In the genomic region with DNA sequence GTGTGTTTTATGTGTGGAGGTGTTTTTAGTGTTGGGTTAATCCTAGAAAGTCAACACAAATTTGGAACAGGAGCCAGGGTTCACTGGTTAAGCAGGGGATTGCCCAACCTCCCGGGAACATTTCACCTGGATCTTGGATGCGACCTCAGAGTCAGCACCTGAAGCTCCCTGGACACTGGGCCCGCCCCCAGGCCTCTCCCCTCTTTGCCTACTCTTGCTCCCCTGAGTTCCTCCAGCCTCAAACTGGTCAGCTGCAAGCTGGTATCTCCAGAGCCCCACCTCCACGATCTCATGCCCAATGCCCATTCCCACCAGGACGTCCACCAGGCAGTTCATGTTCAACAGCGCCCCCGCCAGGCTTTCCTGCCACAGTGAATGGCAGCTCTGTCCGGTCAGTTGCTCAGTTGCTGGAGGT, we compare ENCODE assay signal across 15 cellular contexts. TPM values are rescaled to one million over a fixed set of nuclear protein-coding genes. Genes with fewer than 3 reads are reported as not detected.
DNase-seq lines count a peak whose midpoint lies in the region; ATAC-seq and TF ChIP-seq lines count a peak whose summit lies in the region.
"Had no signal": no experiment of that assay in that cellular context is flagged by ENCODE, and none has a peak within 500 bp of the region (broad histone marks: within the 10 kb centered on the region; RNA-seq: fewer than 3 reads in every experiment).

No MANE protein-coding gene starts in this region.

- H3K4me1 ChIP-seq in SK-N-SH (ENCODE audit: control insufficient read depth in 1 of 2, insufficient read depth in 2 of 2, low read depth in 1 of 2, low read length in 1 of 2) (no peaks in the 10 kb centered on the region), PC-3 (ENCODE audit: insufficient read depth, low read length) (no peaks in the 10 kb centered on the region), thyroid gland (peaks cover 7 to 14% of the 10 kb centered on the region in 2 donors)
- H3K4me1 ChIP-seq: SJSA1 had no signal

- CTCF ChIA-PET in SK-N-SH (lab: Yijun Ruan, JAX) (interaction anchor here (0.9 to 9.6 kb wide), 5 partner anchors 10 to 38 kb away, joined by 3 to 47 read pairs (median 9); partner anchors contain the start of gene HSD17B14), PC-3 (lab: Charles Lee) (no interaction called here)

- no peak overlapping the region for H3K9ac ChIP-seq in SK-N-SH
- H3K9ac ChIP-seq in PC-3 (ENCODE audit: low read length) = no peak overlapping the region

- WGBS in SK-N-SH (ENCODE audit: low lambda C conversion rate) = 85% methylated on average over 8 of the region's 8 CpGs
- 75% methylated on average over 8 of the region's 8 CpGs for WGBS in thyroid gland, 2 donors

- DNase-seq in SK-N-SH = no peak
- DNase-seq in PC-3 = no peak
- DNase-seq in fibroblast of the aortic adventitia (ENCODE audit: low read depth) = no peak
- DNase-seq in thyroid gland = peak; percentile 68 to 71
- DNase-seq in NCI-H526 treated with DMSO at 0.1 percent for 48 hours (lab: John Stamatoyannopoulos, UW) = no peak
- DNase-seq in GM13976 (ENCODE audit: low spot score) = no peak
- DNase-seq: activated CD4-positive, CD25-positive, alpha-beta regulatory T cell; DMS153; midbrain; NCI-H1930 had no signal

- H3K79me2 ChIP-seq in SK-N-SH (ENCODE audit: insufficient read depth) = no peaks in the 10 kb centered on the region
- no peaks in the 10 kb centered on the region for H3K79me2 ChIP-seq in PC-3 (ENCODE audit: low read length)

- no peak for TF ChIP-seq EP300 in SK-N-SH (IDR thresholded peaks at IDR 0.05; ENCODE audit: borderline replicate concordance in 1 of 2, low read depth in 1 of 2, low read length in 1 of 2)

- H3K4me3 ChIP-seq in SK-N-SH (ENCODE audit: low read depth in 2 of 2, low read length in 1 of 2) (no peak overlapping the region), PC-3 (ENCODE audit: low read length) (no peak overlapping the region), fibroblast of the aortic adventitia (ENCODE audit: low read depth, low read length) (no peak overlapping the region), thyroid gland (replicated peaks in 1 of 3) (no peak overlapping the region)
- H3K4me3 ChIP-seq: ovary, SJSA1 had no signal

- no peaks in the 10 kb centered on the region for H3K9me2 ChIP-seq in SK-N-SH
- H3K9me2 ChIP-seq in PC-3 (replicated peaks; ENCODE audit: low read length) = no peaks in the 10 kb centered on the region

- no peaks in the 10 kb centered on the region for H3F3A ChIP-seq in SK-N-SH (replicated peaks; ENCODE audit: insufficient read depth)
- H3F3A ChIP-seq in PC-3 (ENCODE audit: low read length, unreplicated experiment) = no peaks in the 10 kb centered on the region

- no peak overlapping the region for H3K4me2 ChIP-seq in SK-N-SH
- no peak overlapping the region for H3K4me2 ChIP-seq in PC-3 (ENCODE audit: low read length)

- no peaks in the 10 kb centered on the region for H3K27me3 ChIP-seq in SK-N-SH (ENCODE audit: insufficient read depth)
- H3K27me3 ChIP-seq in PC-3 (ENCODE audit: low read length) = no peaks in the 10 kb centered on the region
- no peaks in the 10 kb centered on the region for H3K27me3 ChIP-seq in thyroid gland
- H3K27me3 ChIP-seq: ovary, SJSA1 had no signal

- H3K27ac ChIP-seq in SK-N-SH (ENCODE audit: low read depth in 2 of 2, low read length in 1 of 2) = no peak overlapping the region
- no peak overlapping the region for H3K27ac ChIP-seq in PC-3 (ENCODE audit: low read length)
- H3K27ac ChIP-seq in thyroid gland = peak overlapping the region in 2 of 3 donors; percentile 24 to 56
- H3K27ac ChIP-seq: ovary, SJSA1 had no signal

- H2AFZ ChIP-seq in SK-N-SH (ENCODE audit: low read depth) (no peak overlapping the region), PC-3 (ENCODE audit: low read length) (no peak overlapping the region)

- intact Hi-C loops in PC-3 (cut with micrococcal nuclease) = no loop called here
- intact Hi-C loops in thyroid gland (cut with DNase I) = no loop called here

- BruUV-seq in PC-3 (replicated peaks; lab: Mats Ljungman, UMichigan) = no TSS peak

- TF ChIP-seq CTCF in SK-N-SH (IDR thresholded peaks at IDR 0.05) (0 out of 2 replicates have a peak, but pooled peaks have one; percentile 24), PC-3 (conservative IDR thresholded peaks at IDR 0.05; ENCODE audit: low read depth, low read length) (peak; percentile 22; the same call in 1 of the 2 replicates), fibroblast of the aortic adventitia (IDR thresholded peaks at IDR 0.05; ENCODE audit: insufficient read depth, low read length) (peak; percentile 16), thyroid gland (IDR thresholded peaks at IDR 0.05) (peak in 4 of 6 experiments; percentile 5 to 41 (median 27)), GM13976 (IDR thresholded peaks at IDR 0.05; ENCODE audit: borderline replicate concordance, control extremely low read depth, extremely low read depth, insufficient read depth, missing control alignments) (no peak)

- H4K20me1 ChIP-seq in SK-N-SH (ENCODE audit: insufficient read depth) = no peaks in the 10 kb centered on the region
- H4K20me1 ChIP-seq in PC-3 (ENCODE audit: low read length) = no peaks in the 10 kb centered on the region

- H3K36me3 ChIP-seq in SK-N-SH (replicated peaks in 1 of 2; ENCODE audit: control insufficient read depth in 1 of 2, insufficient read depth in 2 of 2, low read length in 1 of 2) = no peaks in the 10 kb centered on the region
- H3K36me3 ChIP-seq in PC-3 (ENCODE audit: low read depth, low read length) = no peaks in the 10 kb centered on the region
- H3K36me3 ChIP-seq in thyroid gland = no peaks in the 10 kb centered on the region
- H3K36me3 ChIP-seq: ovary, SJSA1 had no signal

- TF ChIP-seq RAD21 in SK-N-SH (IDR thresholded peaks at IDR 0.05; ENCODE audit: low read length) = no peak

- ATAC-seq in SK-N-SH treated with all-trans-retinoic acid at 6 μM for 48 hours (no peak), PC-3 (no peak), HG03280 (IDR thresholded peaks at IDR 0.05; ENCODE audit: unreplicated experiment) (no peak)
- ATAC-seq: activated naive CD4-positive, alpha-beta T cell treated with anti-CD3 and anti-CD28 coated beads, Interleukin-2, amount 50 U/mL, for 72 hours had no signal

- POLR2A ChIA-PET in SK-N-SH (lab: Yijun Ruan, JAX) = interaction anchor here (0.6 kb wide), 1 partner anchor 200 kb away, joined by 5 read pairs; no protein-coding TSS in a partner anchor
- POLR2A ChIA-PET in PC-3 (lab: Charles Lee; ENCODE audit: unreplicated experiment) = interaction anchor here (0.5 kb wide), 1 partner anchor 53 kb away, joined by 4 read pairs; no protein-coding TSS in a partner anchor

- no peaks in the 10 kb centered on the region for H3K9me3 ChIP-seq in SK-N-SH
- H3K9me3 ChIP-seq in PC-3 (ENCODE audit: low read length) = no peaks in the 10 kb centered on the region
- no peaks in the 10 kb centered on the region for H3K9me3 ChIP-seq in thyroid gland
- H3K9me3 ChIP-seq: ovary had no signal

- in situ Hi-C loops in GM13976 (cut with MboI; ENCODE audit: low sequenced_read_pairs, unreplicated experiment) = no loop called here

- TF ChIP-seq POLR2A in thyroid gland (IDR thresholded peaks at IDR 0.05) = no peak

TF ChIP-seq in SK-N-SH, 30 proteins besides CTCF, POLR2A, EP300 and RAD21 (continues in another document):
- TF ChIP-seq, protein P1, sequence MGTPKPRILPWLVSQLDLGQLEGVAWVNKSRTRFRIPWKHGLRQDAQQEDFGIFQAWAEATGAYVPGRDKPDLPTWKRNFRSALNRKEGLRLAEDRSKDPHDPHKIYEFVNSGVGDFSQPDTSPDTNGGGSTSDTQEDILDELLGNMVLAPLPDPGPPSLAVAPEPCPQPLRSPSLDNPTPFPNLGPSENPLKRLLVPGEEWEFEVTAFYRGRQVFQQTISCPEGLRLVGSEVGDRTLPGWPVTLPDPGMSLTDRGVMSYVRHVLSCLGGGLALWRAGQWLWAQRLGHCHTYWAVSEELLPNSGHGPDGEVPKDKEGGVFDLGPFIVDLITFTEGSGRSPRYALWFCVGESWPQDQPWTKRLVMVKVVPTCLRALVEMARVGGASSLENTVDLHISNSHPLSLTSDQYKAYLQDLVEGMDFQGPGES (IDR thresholded peaks at IDR 0.05; ENCODE audit: low read depth, low read length) = no peak
- no peak for TF ChIP-seq RCOR1 (IDR thresholded peaks at IDR 0.05; ENCODE audit: low read length)

TF ChIP-seq in SK-N-SH treated with all-trans-retinoic acid at 6 μM for 48 hours, 23 proteins besides CTCF, POLR2A, EP300 and RAD21 (continues in another document):
- no peak for TF ChIP-seq TOX (CRISPR knock-in tag; IDR thresholded peaks at IDR 0.05; ENCODE audit: borderline replicate concordance)
- TF ChIP-seq ZNF565 (CRISPR knock-in tag; conservative IDR thresholded peaks at IDR 0.05; ENCODE audit: low read depth) = no peak
- TF ChIP-seq ARNTL (CRISPR knock-in tag; IDR thresholded peaks at IDR 0.05; ENCODE audit: borderline replicate concordance, low read depth) = no peak
- no peak for TF ChIP-seq BACH2 (CRISPR knock-in tag; IDR thresholded peaks at IDR 0.05; ENCODE audit: borderline replicate concordance)
- no peak for TF ChIP-seq SNAI2 (CRISPR knock-in tag; IDR thresholded peaks at IDR 0.05)

RNA-seq across cellular contexts. Expression of gene HSD17B14, which starts 9.7 kb away (rescaled TPM):
- polyA plus RNA-seq in SK-N-SH (2012; rRNA removed) = 27.9 and 29.7 TPM in 2 replicates
- 15.9 and 18.2 TPM in 2 replicates for polyA plus RNA-seq in SK-N-SH (2012; cell fraction: cytosol; rRNA removed)
- 48.3 and 48.4 TPM in 2 replicates for polyA plus RNA-seq in SK-N-SH (2012; cell fraction: nucleus; rRNA removed)
- total RNA-seq in PC-3 (2014; rRNA removed) (15.0 and 15.4 TPM in 2 replicates), fibroblast of the aortic adventitia (ENCODE audit: low replicate concordance) (3.6 and 25.5 TPM in 2 replicates), thyroid gland (10 to 100 TPM; 11.9 to 46.8 (median 22.2) TPM)
- total RNA-seq: SJSA1 had no signal

RNA-seq across cellular contexts. Expression of gene BCAT2, which starts 15.8 kb away (rescaled TPM):
- 70.6 and 71.6 TPM in 2 replicates for polyA plus RNA-seq in SK-N-SH (2012; rRNA removed)
- 28.7 and 41.1 TPM in 2 replicates for polyA plus RNA-seq in SK-N-SH (2012; cell fraction: cytosol; rRNA removed)
- 134 and 143 TPM in 2 replicates for polyA plus RNA-seq in SK-N-SH (2012; cell fraction: nucleus; rRNA removed)
- total RNA-seq in PC-3 (2014; rRNA removed) (41.1 and 50.0 TPM in 2 replicates), fibroblast of the aortic adventitia (ENCODE audit: low replicate concordance) (9.6 and 30.4 TPM in 2 replicates), thyroid gland (10 to 100 TPM; 35.4 to 52.8 (median 45.9) TPM)

RNA-seq across cellular contexts. Expression of gene PLEKHA4, which starts 41.8 kb away (rescaled TPM):
- 4.7 and 5.6 TPM in 2 replicates for polyA plus RNA-seq in SK-N-SH (2012; rRNA removed)
- 2.6 and 3.4 TPM in 2 replicates for polyA plus RNA-seq in SK-N-SH (2012; cell fraction: cytosol; rRNA removed)
- 9.9 and 18.4 TPM in 2 replicates for polyA plus RNA-seq in SK-N-SH (2012; cell fraction: nucleus; rRNA removed)
- total RNA-seq in PC-3 (2014; rRNA removed) (0.63 and 1.2 TPM in 2 replicates), fibroblast of the aortic adventitia (ENCODE audit: low replicate concordance) (28.9 and 44.0 TPM in 2 replicates), thyroid gland (10 to 100 TPM; 15.2 to 21.8 (median 19.0) TPM)

RNA-seq across cellular contexts. Expression of gene PPP1R15A, which starts 45.6 kb away (rescaled TPM):
- polyA plus RNA-seq in SK-N-SH (2012; rRNA removed) = 62.3 and 73.7 TPM in 2 replicates
- polyA plus RNA-seq in SK-N-SH (2012; cell fraction: cytosol; rRNA removed) = 63.6 and 64.3 TPM in 2 replicates
- polyA plus RNA-seq in SK-N-SH (2012; cell fraction: nucleus; rRNA removed) = 89.1 and 95.9 TPM in 2 replicates
- total RNA-seq in PC-3 (2014; rRNA removed) (78.0 and 105 TPM in 2 replicates), fibroblast of the aortic adventitia (ENCODE audit: low replicate concordance) (45.8 and 53.6 TPM in 2 replicates), thyroid gland (10 to 100 TPM; 18.7 to 31.7 (median 24.2) TPM)

Comparison
In these comparisons a context has a peak if more than half of its experiments do, and no peak if none do; other contexts are left out.
1. DNase-seq: peak in thyroid gland (2 of 2); none in SK-N-SH (single experiment), PC-3 (single experiment), fibroblast of the aortic adventitia (single experiment), NCI-H526 treated with DMSO at 0.1 percent for 48 hours (single experiment) and GM13976 (single experiment).
2. H3K27ac ChIP-seq: peak in thyroid gland (2 of 3); none in SK-N-SH (0 of 2) and PC-3 (single experiment).